Comparison of ENCODE assay signal across 1 cellular context in the genomic region with DNA sequence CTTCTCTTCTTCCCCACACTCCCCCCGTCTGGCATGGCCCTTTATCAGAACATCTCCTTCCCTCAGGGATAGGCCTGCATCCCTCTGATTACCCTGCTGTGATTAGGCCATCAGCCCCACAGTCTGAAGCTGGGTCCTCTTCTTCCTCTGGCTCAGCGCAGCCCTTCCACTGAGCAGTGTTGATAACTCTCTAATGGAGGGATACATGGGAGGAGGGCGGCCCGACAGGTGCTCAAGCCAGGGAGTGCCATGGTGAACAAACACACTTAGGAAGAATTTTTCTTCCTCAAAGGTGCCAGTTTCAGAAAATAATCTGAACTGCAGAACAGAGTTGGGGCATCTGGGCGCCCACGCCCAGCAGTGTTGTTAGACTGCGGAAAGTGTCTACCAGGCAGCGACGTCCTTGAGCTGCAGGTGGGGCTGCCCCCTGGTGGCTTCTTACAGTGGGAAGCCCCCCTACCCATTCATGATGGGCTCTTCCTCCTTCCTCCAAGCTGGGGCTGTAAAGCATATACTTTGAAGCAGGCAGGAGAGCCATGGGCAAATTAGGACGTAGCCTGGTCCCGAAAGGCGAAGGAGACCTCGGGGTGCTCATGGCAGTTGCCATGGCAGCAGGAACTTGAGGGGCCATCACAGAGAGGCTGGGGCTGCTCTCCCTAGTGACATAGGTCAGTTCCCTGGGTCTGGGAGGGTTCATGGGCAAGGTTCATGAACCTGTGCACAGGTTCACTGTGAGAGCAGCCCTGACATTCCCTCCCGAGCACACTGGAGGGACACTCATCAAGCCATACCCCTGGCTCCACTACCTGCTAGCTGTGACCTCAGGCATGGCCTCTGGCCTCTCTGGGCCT.
TF ChIP-seq lines count a peak whose summit lies in the region.

No MANE protein-coding gene starts in this region.

TF ChIP-seq in GM23338, 12 proteins besides CTCF, POLR2A, EP300 and RAD21 (continued from another document):
- TF ChIP-seq, protein P1, sequence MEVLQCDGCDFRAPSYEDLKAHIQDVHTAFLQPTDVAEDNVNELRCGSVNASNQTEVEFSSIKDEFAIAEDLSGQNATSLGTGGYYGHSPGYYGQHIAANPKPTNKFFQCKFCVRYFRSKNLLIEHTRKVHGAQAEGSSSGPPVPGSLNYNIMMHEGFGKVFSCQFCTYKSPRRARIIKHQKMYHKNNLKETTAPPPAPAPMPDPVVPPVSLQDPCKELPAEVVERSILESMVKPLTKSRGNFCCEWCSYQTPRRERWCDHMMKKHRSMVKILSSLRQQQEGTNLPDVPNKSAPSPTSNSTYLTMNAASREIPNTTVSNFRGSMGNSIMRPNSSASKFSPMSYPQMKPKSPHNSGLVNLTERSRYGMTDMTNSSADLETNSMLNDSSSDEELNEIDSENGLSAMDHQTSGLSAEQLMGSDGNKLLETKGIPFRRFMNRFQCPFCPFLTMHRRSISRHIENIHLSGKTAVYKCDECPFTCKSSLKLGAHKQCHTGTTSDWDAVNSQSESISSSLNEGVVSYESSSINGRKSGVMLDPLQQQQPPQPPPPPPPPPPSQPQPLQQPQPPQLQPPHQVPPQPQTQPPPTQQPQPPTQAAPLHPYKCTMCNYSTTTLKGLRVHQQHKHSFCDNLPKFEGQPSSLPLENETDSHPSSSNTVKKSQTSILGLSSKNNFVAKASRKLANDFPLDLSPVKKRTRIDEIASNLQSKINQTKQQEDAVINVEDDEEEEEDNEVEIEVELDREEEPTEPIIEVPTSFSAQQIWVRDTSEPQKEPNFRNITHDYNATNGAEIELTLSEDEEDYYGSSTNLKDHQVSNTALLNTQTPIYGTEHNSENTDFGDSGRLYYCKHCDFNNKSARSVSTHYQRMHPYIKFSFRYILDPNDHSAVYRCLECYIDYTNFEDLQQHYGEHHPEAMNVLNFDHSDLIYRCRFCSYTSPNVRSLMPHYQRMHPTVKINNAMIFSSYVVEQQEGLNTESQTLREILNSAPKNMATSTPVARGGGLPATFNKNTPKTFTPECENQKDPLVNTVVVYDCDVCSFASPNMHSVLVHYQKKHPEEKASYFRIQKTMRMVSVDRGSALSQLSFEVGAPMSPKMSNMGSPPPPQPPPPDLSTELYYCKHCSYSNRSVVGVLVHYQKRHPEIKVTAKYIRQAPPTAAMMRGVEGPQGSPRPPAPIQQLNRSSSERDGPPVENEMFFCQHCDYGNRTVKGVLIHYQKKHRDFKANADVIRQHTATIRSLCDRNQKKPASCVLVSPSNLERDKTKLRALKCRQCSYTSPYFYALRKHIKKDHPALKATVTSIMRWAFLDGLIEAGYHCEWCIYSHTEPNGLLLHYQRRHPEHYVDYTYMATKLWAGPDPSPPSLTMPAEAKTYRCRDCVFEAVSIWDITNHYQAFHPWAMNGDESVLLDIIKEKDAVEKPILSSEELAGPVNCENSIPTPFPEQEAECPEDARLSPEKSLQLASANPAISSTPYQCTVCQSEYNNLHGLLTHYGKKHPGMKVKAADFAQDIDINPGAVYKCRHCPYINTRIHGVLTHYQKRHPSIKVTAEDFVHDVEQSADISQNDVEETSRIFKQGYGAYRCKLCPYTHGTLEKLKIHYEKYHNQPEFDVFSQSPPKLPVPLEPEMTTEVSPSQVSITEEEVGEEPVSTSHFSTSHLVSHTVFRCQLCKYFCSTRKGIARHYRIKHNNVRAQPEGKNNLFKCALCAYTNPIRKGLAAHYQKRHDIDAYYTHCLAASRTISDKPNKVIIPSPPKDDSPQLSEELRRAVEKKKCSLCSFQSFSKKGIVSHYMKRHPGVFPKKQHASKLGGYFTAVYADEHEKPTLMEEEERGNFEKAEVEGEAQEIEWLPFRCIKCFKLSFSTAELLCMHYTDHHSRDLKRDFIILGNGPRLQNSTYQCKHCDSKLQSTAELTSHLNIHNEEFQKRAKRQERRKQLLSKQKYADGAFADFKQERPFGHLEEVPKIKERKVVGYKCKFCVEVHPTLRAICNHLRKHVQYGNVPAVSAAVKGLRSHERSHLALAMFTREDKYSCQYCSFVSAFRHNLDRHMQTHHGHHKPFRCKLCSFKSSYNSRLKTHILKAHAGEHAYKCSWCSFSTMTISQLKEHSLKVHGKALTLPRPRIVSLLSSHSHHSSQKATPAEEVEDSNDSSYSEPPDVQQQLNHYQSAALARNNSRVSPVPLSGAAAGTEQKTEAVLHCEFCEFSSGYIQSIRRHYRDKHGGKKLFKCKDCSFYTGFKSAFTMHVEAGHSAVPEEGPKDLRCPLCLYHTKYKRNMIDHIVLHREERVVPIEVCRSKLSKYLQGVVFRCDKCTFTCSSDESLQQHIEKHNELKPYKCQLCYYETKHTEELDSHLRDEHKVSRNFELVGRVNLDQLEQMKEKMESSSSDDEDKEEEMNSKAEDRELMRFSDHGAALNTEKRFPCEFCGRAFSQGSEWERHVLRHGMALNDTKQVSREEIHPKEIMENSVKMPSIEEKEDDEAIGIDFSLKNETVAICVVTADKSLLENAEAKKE (CRISPR knock-in tag; IDR thresholded peaks at IDR 0.05): no peak
- TF ChIP-seq, protein P2, sequence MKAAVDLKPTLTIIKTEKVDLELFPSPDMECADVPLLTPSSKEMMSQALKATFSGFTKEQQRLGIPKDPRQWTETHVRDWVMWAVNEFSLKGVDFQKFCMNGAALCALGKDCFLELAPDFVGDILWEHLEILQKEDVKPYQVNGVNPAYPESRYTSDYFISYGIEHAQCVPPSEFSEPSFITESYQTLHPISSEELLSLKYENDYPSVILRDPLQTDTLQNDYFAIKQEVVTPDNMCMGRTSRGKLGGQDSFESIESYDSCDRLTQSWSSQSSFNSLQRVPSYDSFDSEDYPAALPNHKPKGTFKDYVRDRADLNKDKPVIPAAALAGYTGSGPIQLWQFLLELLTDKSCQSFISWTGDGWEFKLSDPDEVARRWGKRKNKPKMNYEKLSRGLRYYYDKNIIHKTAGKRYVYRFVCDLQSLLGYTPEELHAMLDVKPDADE (IDR thresholded peaks at IDR 0.05): no peak
- TF ChIP-seq POLR2AphosphoS5 (IDR thresholded peaks at IDR 0.05; ENCODE audit: low read depth): no peak
- TF ChIP-seq, protein P3, sequence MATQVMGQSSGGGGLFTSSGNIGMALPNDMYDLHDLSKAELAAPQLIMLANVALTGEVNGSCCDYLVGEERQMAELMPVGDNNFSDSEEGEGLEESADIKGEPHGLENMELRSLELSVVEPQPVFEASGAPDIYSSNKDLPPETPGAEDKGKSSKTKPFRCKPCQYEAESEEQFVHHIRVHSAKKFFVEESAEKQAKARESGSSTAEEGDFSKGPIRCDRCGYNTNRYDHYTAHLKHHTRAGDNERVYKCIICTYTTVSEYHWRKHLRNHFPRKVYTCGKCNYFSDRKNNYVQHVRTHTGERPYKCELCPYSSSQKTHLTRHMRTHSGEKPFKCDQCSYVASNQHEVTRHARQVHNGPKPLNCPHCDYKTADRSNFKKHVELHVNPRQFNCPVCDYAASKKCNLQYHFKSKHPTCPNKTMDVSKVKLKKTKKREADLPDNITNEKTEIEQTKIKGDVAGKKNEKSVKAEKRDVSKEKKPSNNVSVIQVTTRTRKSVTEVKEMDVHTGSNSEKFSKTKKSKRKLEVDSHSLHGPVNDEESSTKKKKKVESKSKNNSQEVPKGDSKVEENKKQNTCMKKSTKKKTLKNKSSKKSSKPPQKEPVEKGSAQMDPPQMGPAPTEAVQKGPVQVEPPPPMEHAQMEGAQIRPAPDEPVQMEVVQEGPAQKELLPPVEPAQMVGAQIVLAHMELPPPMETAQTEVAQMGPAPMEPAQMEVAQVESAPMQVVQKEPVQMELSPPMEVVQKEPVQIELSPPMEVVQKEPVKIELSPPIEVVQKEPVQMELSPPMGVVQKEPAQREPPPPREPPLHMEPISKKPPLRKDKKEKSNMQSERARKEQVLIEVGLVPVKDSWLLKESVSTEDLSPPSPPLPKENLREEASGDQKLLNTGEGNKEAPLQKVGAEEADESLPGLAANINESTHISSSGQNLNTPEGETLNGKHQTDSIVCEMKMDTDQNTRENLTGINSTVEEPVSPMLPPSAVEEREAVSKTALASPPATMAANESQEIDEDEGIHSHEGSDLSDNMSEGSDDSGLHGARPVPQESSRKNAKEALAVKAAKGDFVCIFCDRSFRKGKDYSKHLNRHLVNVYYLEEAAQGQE (IDR thresholded peaks at IDR 0.05; ENCODE audit: unreplicated experiment): no peak
- TF ChIP-seq EZH2 (IDR thresholded peaks at IDR 0.05; ENCODE audit: low read depth, unreplicated experiment): no peak
- no peak for TF ChIP-seq JUNB (IDR thresholded peaks at IDR 0.05; ENCODE audit: unreplicated experiment)
- no peak for TF ChIP-seq NANOG (IDR thresholded peaks at IDR 0.05; ENCODE audit: borderline replicate concordance)
- no peak for TF ChIP-seq ZNF114 (CRISPR knock-in tag; IDR thresholded peaks at IDR 0.05)
